20 cellular contexts compared by ENCODE assay signal in genomic region chr2:216206821-216207220, GRCh38.
A peak's percentile ranks its signal among the peaks of the same experiment; 100 is the strongest.
DNase-seq lines count a peak whose midpoint lies in the region; ATAC-seq and TF ChIP-seq lines count a peak whose summit lies in the region.
"Had no signal": no experiment of that assay in that cellular context is flagged by ENCODE, and none has a peak within 500 bp of the region (broad histone marks: within the 10 kb centered on the region; RNA-seq: fewer than 3 reads in every experiment).

No MANE protein-coding gene starts in this region.

- POLR2A ChIA-PET in activated CD4-positive, alpha-beta memory T cell treated with anti-CD3 and anti-CD28 coated beads for 36 hours (lab: Charles Lee): interaction anchor here (1.0 to 2.0 kb wide), 3 partner anchors 11 to 142 kb away, joined by 3 to 7 read pairs (median 4); no protein-coding TSS in a partner anchor

- no peak for ATAC-seq in CD4-positive, CD25-positive, alpha-beta regulatory T cell (ENCODE audit: low read depth in 2 of 2)
- peak; percentile 57 for ATAC-seq in GM18867 (IDR thresholded peaks at IDR 0.05; ENCODE audit: unreplicated experiment)
- peak; percentile 61 for ATAC-seq in HG02870 (IDR thresholded peaks at IDR 0.05; ENCODE audit: unreplicated experiment)
- ATAC-seq: left lobe of liver, T-cell had no signal

- no peak overlapping the region for H3K4me3 ChIP-seq in CD4-positive, CD25-positive, alpha-beta regulatory T cell (ENCODE audit: low read depth, low read length)
- H3K4me3 ChIP-seq in dorsolateral prefrontal cortex: no peak overlapping the region
- H3K4me3 ChIP-seq: coronary artery, esophagus muscularis mucosa, Peyer's patch, right atrium auricular region had no signal

- peak overlapping the region; percentile 26 to 68 (median 59) for H3K27ac Mint-ChIP-seq in CD4-positive, CD25-positive, alpha-beta regulatory T cell
- peak overlapping the region; percentile 92 for H3K27ac Mint-ChIP-seq in activated CD4-positive, alpha-beta memory T cell treated with anti-CD3 and anti-CD28 coated beads for 36 hours

- H3K9me3 ChIP-seq in CD4-positive, CD25-positive, alpha-beta regulatory T cell (ENCODE audit: control insufficient read depth in 2 of 2, low read length in 2 of 2): no peaks in the 10 kb centered on the region
- H3K9me3 ChIP-seq: BE2C, esophagus muscularis mucosa, Peyer's patch, right atrium auricular region had no signal

- no peaks in the 10 kb centered on the region for H3K27me3 Mint-ChIP-seq in CD4-positive, CD25-positive, alpha-beta regulatory T cell
- H3K27me3 Mint-ChIP-seq in activated CD4-positive, alpha-beta memory T cell treated with anti-CD3 and anti-CD28 coated beads for 36 hours: no peaks in the 10 kb centered on the region
- H3K27me3 Mint-ChIP-seq: T-cell had no signal

- H3K4me1 Mint-ChIP-seq in CD4-positive, CD25-positive, alpha-beta regulatory T cell: peaks cover 27 to 36% (median 30%) of the 10 kb centered on the region in 4 donors
- H3K4me1 Mint-ChIP-seq in activated CD4-positive, alpha-beta memory T cell treated with anti-CD3 and anti-CD28 coated beads for 36 hours (ENCODE audit: low read depth): peaks cover 58% of the 10 kb centered on the region

- peaks cover 78% of the 10 kb centered on the region for H3K36me3 ChIP-seq in CD4-positive, CD25-positive, alpha-beta regulatory T cell (ENCODE audit: control insufficient read depth, insufficient read depth, low read length)

- peaks cover 66% of the 10 kb centered on the region for H3K36me3 Mint-ChIP-seq in CD4-positive, CD25-positive, alpha-beta regulatory T cell
- peaks cover 69% of the 10 kb centered on the region for H3K36me3 Mint-ChIP-seq in activated CD4-positive, alpha-beta memory T cell treated with anti-CD3 and anti-CD28 coated beads for 36 hours

- H3K9me3 Mint-ChIP-seq in CD4-positive, CD25-positive, alpha-beta regulatory T cell: peaks cover 0 to 1% (median 0%) of the 10 kb centered on the region in 7 donors
- H3K9me3 Mint-ChIP-seq in activated CD4-positive, alpha-beta memory T cell treated with anti-CD3 and anti-CD28 coated beads for 36 hours: no peaks in the 10 kb centered on the region
- H3K9me3 Mint-ChIP-seq: T-cell had no signal

- TF ChIP-seq CTCF in dorsolateral prefrontal cortex (IDR thresholded peaks at IDR 0.05 in 54 of 56, conservative IDR thresholded peaks at IDR 0.05 in 2 of 56; ENCODE audit: low read depth in 1 of 56, partially characterized antibody in 56 of 56): no peak

- H3K4me3 Mint-ChIP-seq in CD4-positive, CD25-positive, alpha-beta regulatory T cell: no peak overlapping the region
- no peak overlapping the region for H3K4me3 Mint-ChIP-seq in activated CD4-positive, alpha-beta memory T cell treated with anti-CD3 and anti-CD28 coated beads for 36 hours
- H3K4me3 Mint-ChIP-seq: T-cell had no signal

- intact Hi-C loops in activated CD4-positive, alpha-beta memory T cell treated with anti-CD3 and anti-CD28 coated beads for 36 hours (cut with micrococcal nuclease): loop anchor here (1.0 to 5.0 kb wide), 10 partner anchors 10 to 1015 kb away; partner anchors contain the start of genes RPL37A and SMARCAL1
- intact Hi-C loops in dorsolateral prefrontal cortex (cut with DNase I): no loop called here

- no peaks in the 10 kb centered on the region for H3K4me1 ChIP-seq in CD4-positive, CD25-positive, alpha-beta regulatory T cell (ENCODE audit: control insufficient read depth, insufficient read depth, low read length, poor library complexity, severe bottlenecking)
- H3K4me1 ChIP-seq: Peyer's patch had no signal

- H3K27me3 ChIP-seq in CD4-positive, CD25-positive, alpha-beta regulatory T cell (ENCODE audit: control insufficient read depth, insufficient read depth, low read length): no peaks in the 10 kb centered on the region
- H3K27me3 ChIP-seq in dorsolateral prefrontal cortex: no peaks in the 10 kb centered on the region
- H3K27me3 ChIP-seq: BE2C, esophagus muscularis mucosa, Peyer's patch, right atrium auricular region had no signal

- H3K27ac ChIP-seq in CD4-positive, CD25-positive, alpha-beta regulatory T cell (ENCODE audit: insufficient read depth, low read length, poor library complexity, severe bottlenecking): no peak overlapping the region
- peak overlapping the region in 1 of 59 donors; percentile 3 for H3K27ac ChIP-seq in dorsolateral prefrontal cortex
- H3K27ac ChIP-seq: coronary artery, esophagus muscularis mucosa, Peyer's patch, right atrium auricular region had no signal

- CTCF ChIA-PET in activated CD4-positive, alpha-beta memory T cell treated with anti-CD3 and anti-CD28 coated beads for 36 hours (lab: Charles Lee): interaction anchor here (0.7 to 1.6 kb wide), 3 partner anchors 9 to 97 kb away, joined by 4 to 8 read pairs (median 6); no protein-coding TSS in a partner anchor

- peak in 1 of 3 donors; percentile 30 for DNase-seq in CD4-positive, CD25-positive, alpha-beta regulatory T cell
- DNase-seq in activated CD4-positive, alpha-beta memory T cell treated with anti-CD3 and anti-CD28 coated beads for 36 hours: peak; percentile 55
- DNase-seq in CD1c-positive myeloid dendritic cell (ENCODE audit: extremely low spot score) (no peak), putamen (ENCODE audit: low spot score) (no peak), NOMO-1 treated with dmso at 0.1 percent for 144 hours (lab: John Stamatoyannopoulos, UW; ENCODE audit: unreplicated experiment) (no peak), dorsolateral prefrontal cortex (no peak)
- DNase-seq: activated CD8-positive, alpha-beta memory T cell treated with anti-CD3 and anti-CD28 coated beads for 24 hours; amygdala; BE2C; hippocampal formation; NCI-H1048; NCI-H446; Peyer's patch; T-cell had no signal

Comparison
In these comparisons a context has a peak if more than half of its experiments do, and no peak if none do; other contexts are left out.
1. ATAC-seq: peak in GM18867 (single experiment) and HG02870 (single experiment); none in CD4-positive, CD25-positive, alpha-beta regulatory T cell (0 of 2).